In genomic region chr20:36501367-36502006, GRCh38 we compare ENCODE assay signal across 1 cellular context.
A peak's percentile ranks its signal among the peaks of the same experiment; 100 is the strongest.
TF ChIP-seq lines count a peak whose summit lies in the region.

No MANE protein-coding gene starts in this region.

TF ChIP-seq in GM12878, 131 proteins besides CTCF, POLR2A, EP300 and RAD21 (continued from another document):
- TF ChIP-seq PAX5 (IDR thresholded peaks at IDR 0.05; ENCODE audit: borderline replicate concordance, low read depth, low read length) (no peak), SMARCA5 (IDR thresholded peaks at IDR 0.05) (no peak), NFXL1 (IDR thresholded peaks at IDR 0.05; ENCODE audit: borderline replicate concordance) (no peak), FOXK2 (IDR thresholded peaks at IDR 0.05) (no peak), PML (IDR thresholded peaks at IDR 0.05; ENCODE audit: low read length) (no peak), IRF4 (IDR thresholded peaks at IDR 0.05; ENCODE audit: low read depth, low read length) (no peak), SMAD5 (IDR thresholded peaks at IDR 0.05; ENCODE audit: low read depth) (no peak), NR2C1 (IDR thresholded peaks at IDR 0.05) (no peak), RELB (IDR thresholded peaks at IDR 0.05; ENCODE audit: low read depth) (peak; percentile 72; the same call in 1 of the 2 replicates), MEF2B (IDR thresholded peaks at IDR 0.05; ENCODE audit: partially characterized antibody, poor library complexity, severe bottlenecking) (peak; percentile 54), MLLT1 (IDR thresholded peaks at IDR 0.05) (no peak), ATF3 (IDR thresholded peaks at IDR 0.05; ENCODE audit: borderline replicate concordance, extremely low read depth, low read depth, low read length) (no peak), CREB1 (IDR thresholded peaks at IDR 0.05; ENCODE audit: low read depth) (peak; percentile 48; the same call in 1 of the 2 replicates), ESRRA (IDR thresholded peaks at IDR 0.05; ENCODE audit: low read length) (no peak), TCF7 (IDR thresholded peaks at IDR 0.05; ENCODE audit: borderline replicate concordance) (peak; percentile 55), TBL1XR1 (IDR thresholded peaks at IDR 0.05; ENCODE audit: low read depth, low read length) (no peak), BRCA1 (IDR thresholded peaks at IDR 0.05; ENCODE audit: low read depth, low read length) (no peak), FOXM1 (IDR thresholded peaks at IDR 0.05; ENCODE audit: low read depth, low read length) (no peak), POLR2AphosphoS2 (IDR thresholded peaks at IDR 0.05; ENCODE audit: low read depth, low read length) (no peak), GABPA (IDR thresholded peaks at IDR 0.05; ENCODE audit: low read depth) (no peak), PKNOX1 (IDR thresholded peaks at IDR 0.05) (no peak), ZNF24 (IDR thresholded peaks at IDR 0.05) (no peak), SMAD1 (IDR thresholded peaks at IDR 0.05; ENCODE audit: low read depth, partially characterized antibody) (no peak), BCLAF1 (IDR thresholded peaks at IDR 0.05) (no peak), SIN3A (IDR thresholded peaks at IDR 0.05; ENCODE audit: low read depth, low read length) (no peak; the same call in 1 of the 2 replicates), CBFB (IDR thresholded peaks at IDR 0.05; ENCODE audit: low read depth) (no peak), IRF5 (IDR thresholded peaks at IDR 0.05; ENCODE audit: borderline replicate concordance) (no peak), IKZF1 (conservative IDR thresholded peaks at IDR 0.05) (peak; percentile 41)
- TF ChIP-seq, protein P1, sequence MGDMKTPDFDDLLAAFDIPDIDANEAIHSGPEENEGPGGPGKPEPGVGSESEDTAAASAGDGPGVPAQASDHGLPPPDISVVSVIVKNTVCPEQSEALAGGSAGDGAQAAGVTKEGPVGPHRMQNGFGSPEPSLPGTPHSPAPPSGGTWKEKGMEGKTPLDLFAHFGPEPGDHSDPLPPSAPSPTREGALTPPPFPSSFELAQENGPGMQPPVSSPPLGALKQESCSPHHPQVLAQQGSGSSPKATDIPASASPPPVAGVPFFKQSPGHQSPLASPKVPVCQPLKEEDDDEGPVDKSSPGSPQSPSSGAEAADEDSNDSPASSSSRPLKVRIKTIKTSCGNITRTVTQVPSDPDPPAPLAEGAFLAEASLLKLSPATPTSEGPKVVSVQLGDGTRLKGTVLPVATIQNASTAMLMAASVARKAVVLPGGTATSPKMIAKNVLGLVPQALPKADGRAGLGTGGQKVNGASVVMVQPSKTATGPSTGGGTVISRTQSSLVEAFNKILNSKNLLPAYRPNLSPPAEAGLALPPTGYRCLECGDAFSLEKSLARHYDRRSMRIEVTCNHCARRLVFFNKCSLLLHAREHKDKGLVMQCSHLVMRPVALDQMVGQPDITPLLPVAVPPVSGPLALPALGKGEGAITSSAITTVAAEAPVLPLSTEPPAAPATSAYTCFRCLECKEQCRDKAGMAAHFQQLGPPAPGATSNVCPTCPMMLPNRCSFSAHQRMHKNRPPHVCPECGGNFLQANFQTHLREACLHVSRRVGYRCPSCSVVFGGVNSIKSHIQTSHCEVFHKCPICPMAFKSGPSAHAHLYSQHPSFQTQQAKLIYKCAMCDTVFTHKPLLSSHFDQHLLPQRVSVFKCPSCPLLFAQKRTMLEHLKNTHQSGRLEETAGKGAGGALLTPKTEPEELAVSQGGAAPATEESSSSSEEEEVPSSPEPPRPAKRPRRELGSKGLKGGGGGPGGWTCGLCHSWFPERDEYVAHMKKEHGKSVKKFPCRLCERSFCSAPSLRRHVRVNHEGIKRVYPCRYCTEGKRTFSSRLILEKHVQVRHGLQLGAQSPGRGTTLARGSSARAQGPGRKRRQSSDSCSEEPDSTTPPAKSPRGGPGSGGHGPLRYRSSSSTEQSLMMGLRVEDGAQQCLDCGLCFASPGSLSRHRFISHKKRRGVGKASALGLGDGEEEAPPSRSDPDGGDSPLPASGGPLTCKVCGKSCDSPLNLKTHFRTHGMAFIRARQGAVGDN (IDR thresholded peaks at IDR 0.05) = peak; percentile 56; the same call in 1 of the 2 replicates
